In genomic region chr6:5499644-5500306, GRCh38 we compare ENCODE assay signal across 11 cellular contexts.
DNase-seq lines count a peak whose midpoint lies in the region; FAIRE-seq and TF ChIP-seq lines count a peak whose summit lies in the region.
"Had no signal": no experiment of that assay in that cellular context is flagged by ENCODE, and none has a peak within 500 bp of the region (broad histone marks: within the 10 kb centered on the region; RNA-seq: fewer than 3 reads in every experiment).

No MANE protein-coding gene starts in this region.

- FAIRE-seq in HTR-8/SVneo (lab: Jason Lieb, UNC): no peak

- H3K9ac ChIP-seq in skeletal muscle satellite cell (ENCODE audit: low read depth, low read length): peak overlapping the region; percentile 44

- H3K4me3 ChIP-seq in skeletal muscle satellite cell (ENCODE audit: low read length) (peak overlapping the region; percentile 36), testis (no peak overlapping the region)

- H3K4me2 ChIP-seq in skeletal muscle satellite cell (ENCODE audit: low read length): peak overlapping the region; percentile 68

- no peak for TF ChIP-seq CTCF in testis (IDR thresholded peaks at IDR 0.05)

- 85 to 86% methylated on average over 6 of the region's 6 CpGs for WGBS in testis, 2 donors

- H3K27me3 Mint-ChIP-seq in activated naive CD4-positive, alpha-beta T cell treated with anti-CD3 and anti-CD28 coated beads for 36 hours (ENCODE audit: low read depth): no peaks in the 10 kb centered on the region
- H3K27me3 Mint-ChIP-seq: B cell had no signal

- H3K36me3 Mint-ChIP-seq in activated naive CD4-positive, alpha-beta T cell treated with anti-CD3 and anti-CD28 coated beads for 36 hours (ENCODE audit: low read depth): peaks cover 13% of the 10 kb centered on the region

- no peak overlapping the region for H3K4me3 Mint-ChIP-seq in activated naive CD4-positive, alpha-beta T cell treated with anti-CD3 and anti-CD28 coated beads for 36 hours
- H3K4me3 Mint-ChIP-seq: B cell, nephron progenitor cell had no signal

- H3K36me3 ChIP-seq in skeletal muscle satellite cell (ENCODE audit: insufficient read depth, low read length): no peaks in the 10 kb centered on the region
- no peaks in the 10 kb centered on the region for H3K36me3 ChIP-seq in testis (ENCODE audit: low read depth, missing control alignments)

- H3K27me3 ChIP-seq in skeletal muscle satellite cell (ENCODE audit: control insufficient read depth, insufficient read depth, low read length) (no peaks in the 10 kb centered on the region), testis (no peaks in the 10 kb centered on the region)

- H3K9me3 ChIP-seq in skeletal muscle satellite cell (replicated peaks; ENCODE audit: low read length): no peaks in the 10 kb centered on the region
- H3K9me3 ChIP-seq in testis: no peaks in the 10 kb centered on the region

- no peaks in the 10 kb centered on the region for H3K9me3 Mint-ChIP-seq in activated naive CD4-positive, alpha-beta T cell treated with anti-CD3 and anti-CD28 coated beads for 36 hours
- H3K9me3 Mint-ChIP-seq: nephron progenitor cell had no signal

- H3K27ac ChIP-seq in testis: no peak overlapping the region

- H3K4me1 Mint-ChIP-seq in activated naive CD4-positive, alpha-beta T cell treated with anti-CD3 and anti-CD28 coated beads for 36 hours (ENCODE audit: low read depth): peaks cover 20% of the 10 kb centered on the region

- DNase-seq in activated naive CD4-positive, alpha-beta T cell treated with anti-CD3 and anti-CD28 coated beads for 36 hours: no peak
- DNase-seq in activated naive CD4-positive, alpha-beta T cell treated with anti-CD3 and anti-CD28 coated beads, Interleukin-2, amount 50 U/mL, for 16 hours: no peak
- DNase-seq in SK-MEL-5 (ENCODE audit: low read depth, low spot score): peak; percentile 50
- DNase-seq in fibroblast of gingiva (ENCODE audit: low read depth): peak; percentile 40
- DNase-seq in testis: no peak
- no peak for DNase-seq in OCI-M1 (lab: John Stamatoyannopoulos, UW)
- DNase-seq in HTR-8/SVneo (ENCODE audit: insufficient read length, low spot score): no peak
- DNase-seq: NCI-H446, nephron progenitor cell had no signal

- in situ Hi-C loops in SK-MEL-5 (cut with HindIII; ENCODE audit: low pct_unique_long_range_greater_than_20kb, low sequenced_read_pairs): no loop called here

- H3K4me1 ChIP-seq in skeletal muscle satellite cell (ENCODE audit: control insufficient read depth, insufficient read depth, low read length): peaks cover 37% of the 10 kb centered on the region
- no peaks in the 10 kb centered on the region for H3K4me1 ChIP-seq in testis

- peak overlapping the region; percentile 46 for H3K27ac Mint-ChIP-seq in activated naive CD4-positive, alpha-beta T cell treated with anti-CD3 and anti-CD28 coated beads for 36 hours
- H3K27ac Mint-ChIP-seq: B cell had no signal

- TF ChIP-seq POLR2A in testis (IDR thresholded peaks at IDR 0.05): no peak

- CTCF ChIA-PET in activated naive CD4-positive, alpha-beta T cell treated with anti-CD3 and anti-CD28 coated beads for 36 hours (lab: Charles Lee): interaction anchor here (1.0 to 1.9 kb wide), 2 partner anchors 8 to 28 kb away, joined by 3 to 4 read pairs; no protein-coding TSS in a partner anchor

- intact Hi-C loops in activated naive CD4-positive, alpha-beta T cell treated with anti-CD3 and anti-CD28 coated beads for 36 hours (cut with micrococcal nuclease): no loop called here
- intact Hi-C loops in testis (cut with DNase I; ENCODE audit: low total_unique reads): no loop called here

Comparison
In these comparisons a context has a peak if more than half of its experiments do, and no peak if none do; other contexts are left out.
1. DNase-seq: peak in SK-MEL-5 (single experiment) and fibroblast of gingiva (single experiment); none in activated naive CD4-positive, alpha-beta T cell treated with anti-CD3 and anti-CD28 coated beads for 36 hours (single experiment), activated naive CD4-positive, alpha-beta T cell treated with anti-CD3 and anti-CD28 coated beads, Interleukin-2, amount 50 U/mL, for 16 hours (single experiment), testis (single experiment), OCI-M1 (single experiment) and HTR-8/SVneo (single experiment).